8 cellular contexts compared by ENCODE assay signal in the genomic region with DNA sequence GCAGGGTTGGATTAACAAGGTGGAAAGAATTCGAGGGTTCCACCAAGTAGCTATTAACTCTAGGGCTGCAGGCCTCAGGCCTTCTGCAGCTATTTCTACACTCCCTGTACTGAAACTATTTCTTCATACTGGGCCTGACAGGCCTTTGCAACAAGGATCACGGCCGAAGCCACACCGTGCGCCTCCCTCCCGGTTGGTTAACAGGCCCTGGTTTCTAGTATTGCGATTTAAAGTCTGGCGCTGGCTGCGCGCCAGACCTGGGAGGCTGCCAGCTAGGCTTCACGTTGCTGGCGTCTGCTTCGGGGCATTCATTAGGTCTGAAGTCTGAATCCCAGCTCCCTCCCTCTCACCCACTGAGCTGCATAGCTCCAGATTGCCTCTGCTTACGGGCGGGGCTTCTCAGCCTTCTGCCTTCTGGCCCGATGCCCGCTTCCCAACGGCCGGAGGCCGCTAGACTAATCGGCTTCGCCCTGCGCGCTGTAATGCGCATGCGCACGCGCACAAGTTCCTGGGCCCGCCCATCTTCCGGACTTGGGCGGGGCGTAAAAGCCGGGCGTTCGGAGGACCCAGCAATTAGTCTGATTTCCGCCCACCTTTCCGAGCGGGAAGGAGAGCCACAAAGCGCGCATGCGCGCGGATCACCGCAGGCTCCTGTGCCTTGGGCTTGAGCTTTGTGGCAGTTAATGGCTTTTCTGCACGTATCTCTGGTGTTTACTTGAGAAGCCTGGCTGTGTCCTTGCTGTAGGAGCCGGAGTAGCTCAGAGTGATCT. TPM values are rescaled to one million over a fixed set of nuclear protein-coding genes. Genes with fewer than 3 reads are reported as not detected.
DNase-seq lines count a peak whose midpoint lies in the region; ATAC-seq and TF ChIP-seq lines count a peak whose summit lies in the region.

No MANE protein-coding gene starts in this region.

- TF ChIP-seq CTCF in choroid plexus epithelial cell (conservative IDR thresholded peaks at IDR 0.05; ENCODE audit: low read depth, low read length): no peak

- H3K4me3 ChIP-seq in choroid plexus epithelial cell (ENCODE audit: low read depth, low read length): peak overlapping the region; percentile 68

- peak; percentile 97 for DNase-seq in Ammon's horn (ENCODE audit: low spot score)
- peak; percentile 90 for DNase-seq in GM19238 (ENCODE audit: insufficient read length, low spot score)
- peak; percentile 87 for DNase-seq in NCI-H510A treated with DMSO at 0.1 percent for 48 hours (lab: John Stamatoyannopoulos, UW)
- DNase-seq in activated CD4-positive, alpha-beta T cell treated with anti-CD3 and anti-CD28 coated beads for 36 hours: peak; percentile 96
- peak; percentile 100 for DNase-seq in choroid plexus epithelial cell (ENCODE audit: low read depth)
- peak; percentile 96 for DNase-seq in kidney glomerular epithelial cell (lab: John Stamatoyannopoulos, UW)
- peak; percentile 87 to 91 for DNase-seq in stimulated activated CD4-positive, alpha-beta T cell treated with anti-CD3 and anti-CD28 coated beads, Interleukin-15, amount 100 ng/mL, for 48 hours (ENCODE audit: low read depth in 2 of 2)

- H3K36me3 Mint-ChIP-seq in activated CD4-positive, alpha-beta T cell treated with anti-CD3 and anti-CD28 coated beads for 36 hours (ENCODE audit: low read depth): peaks cover 64% of the 10 kb centered on the region

- peak; percentile 73 for ATAC-seq in HG03439 (IDR thresholded peaks at IDR 0.05; ENCODE audit: unreplicated experiment)
- peak; percentile 65 for ATAC-seq in activated CD4-positive, alpha-beta T cell treated with anti-CD3 and anti-CD28 coated beads for 36 hours

- no peaks in the 10 kb centered on the region for H3K27me3 Mint-ChIP-seq in activated CD4-positive, alpha-beta T cell treated with anti-CD3 and anti-CD28 coated beads for 36 hours

- intact Hi-C loops in activated CD4-positive, alpha-beta T cell treated with anti-CD3 and anti-CD28 coated beads for 36 hours (cut with DNase I, micrococcal nuclease): loop anchor here (1.0 to 10.0 kb wide), 5 partner anchors 10 to 1657 kb away; partner anchors contain the start of genes C11orf58 (in 1 of the 2), GTF2H1 (in 1 of the 2), HPS5 (in 1 of the 2) and SAA2 (in 1 of the 2)

- H3K4me1 Mint-ChIP-seq in activated CD4-positive, alpha-beta T cell treated with anti-CD3 and anti-CD28 coated beads for 36 hours: peaks cover 65% of the 10 kb centered on the region

- CTCF ChIA-PET in activated CD4-positive, alpha-beta T cell treated with anti-CD3 and anti-CD28 coated beads for 36 hours (lab: Charles Lee): interaction anchor here (0.6 to 3.5 kb wide), 7 partner anchors 12 to 327 kb away, joined by 3 to 32 read pairs (median 3); partner anchors contain the start of genes GTF2H1 and HPS5

- peak overlapping the region; percentile 99 for H3K27ac Mint-ChIP-seq in activated CD4-positive, alpha-beta T cell treated with anti-CD3 and anti-CD28 coated beads for 36 hours

- POLR2A ChIA-PET in activated CD4-positive, alpha-beta T cell treated with anti-CD3 and anti-CD28 coated beads for 36 hours (lab: Charles Lee): interaction anchor here (0.6 to 5.2 kb wide), 14 partner anchors 8 to 1317 kb away, joined by 3 to 103 read pairs (median 4); partner anchors contain the start of genes GTF2H1, HPS5 and TSG101

- no peaks in the 10 kb centered on the region for H3K9me3 Mint-ChIP-seq in activated CD4-positive, alpha-beta T cell treated with anti-CD3 and anti-CD28 coated beads for 36 hours (ENCODE audit: low read depth)

- peak overlapping the region; percentile 97 for H3K4me3 Mint-ChIP-seq in activated CD4-positive, alpha-beta T cell treated with anti-CD3 and anti-CD28 coated beads for 36 hours

RNA-seq across cellular contexts. Expression of gene LDHA, which starts 1.6 kb away (rescaled TPM):
- 1,000 to 10,000 TPM; 2,310 to 2,803 TPM for total RNA-seq in activated CD4-positive, alpha-beta T cell treated with anti-CD3 and anti-CD28 coated beads for 36 hours

RNA-seq across cellular contexts. Expression of gene LDHC, which starts 16.2 kb away (rescaled TPM):
- not detected for total RNA-seq in activated CD4-positive, alpha-beta T cell treated with anti-CD3 and anti-CD28 coated beads for 36 hours

RNA-seq across cellular contexts. Expression of gene LDHAL6A, which starts 59.7 kb away (rescaled TPM):
- not detected for total RNA-seq in activated CD4-positive, alpha-beta T cell treated with anti-CD3 and anti-CD28 coated beads for 36 hours

Comparison
In these comparisons a context has a peak if more than half of its experiments do, and no peak if none do; other contexts are left out.
1. Peak in every context shown above with its lines: DNase-seq, ATAC-seq and H3K4me3 ChIP-seq.